In the genomic region with DNA sequence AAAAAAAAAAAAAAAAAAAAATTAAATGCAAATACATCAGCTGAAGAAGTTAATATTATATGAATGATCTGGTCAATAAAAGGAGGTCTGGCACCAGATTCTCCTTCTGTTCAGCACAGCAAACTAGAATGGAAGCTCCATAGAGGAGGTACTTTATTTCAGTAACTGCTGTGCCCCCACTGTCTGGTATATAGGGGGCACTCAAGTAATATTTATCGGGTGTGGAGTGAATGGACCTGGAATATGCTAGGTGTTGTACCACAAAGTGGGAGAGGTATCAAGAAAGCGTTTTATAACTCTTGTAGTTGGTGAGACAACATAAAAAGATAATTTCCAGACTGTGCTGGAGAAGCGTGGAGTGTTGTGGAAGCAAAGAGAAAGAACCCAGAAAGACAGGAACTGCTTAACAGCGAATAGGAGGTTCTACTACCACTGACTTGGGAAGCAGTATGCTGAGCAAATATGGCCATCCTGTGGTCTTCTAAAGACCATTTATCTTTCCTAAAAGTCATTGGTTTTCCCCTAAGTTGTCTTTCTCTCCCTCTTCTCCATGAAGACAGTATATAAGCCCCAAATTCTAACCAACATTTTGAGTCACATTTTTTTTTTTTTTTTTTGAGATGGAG, we compare ENCODE assay signal across 1 cellular context.
TF ChIP-seq lines count a peak whose summit lies in the region.

No MANE protein-coding gene starts in this region.

TF ChIP-seq in GM12878, 131 proteins besides CTCF, POLR2A, EP300 and RAD21 (continued from another document):
- TF ChIP-seq, protein P1, sequence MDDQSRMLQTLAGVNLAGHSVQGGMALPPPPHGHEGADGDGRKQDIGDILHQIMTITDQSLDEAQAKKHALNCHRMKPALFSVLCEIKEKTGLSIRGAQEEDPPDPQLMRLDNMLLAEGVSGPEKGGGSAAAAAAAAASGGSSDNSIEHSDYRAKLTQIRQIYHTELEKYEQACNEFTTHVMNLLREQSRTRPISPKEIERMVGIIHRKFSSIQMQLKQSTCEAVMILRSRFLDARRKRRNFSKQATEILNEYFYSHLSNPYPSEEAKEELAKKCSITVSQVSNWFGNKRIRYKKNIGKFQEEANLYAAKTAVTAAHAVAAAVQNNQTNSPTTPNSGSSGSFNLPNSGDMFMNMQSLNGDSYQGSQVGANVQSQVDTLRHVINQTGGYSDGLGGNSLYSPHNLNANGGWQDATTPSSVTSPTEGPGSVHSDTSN (IDR thresholded peaks at IDR 0.05; ENCODE audit: insufficient replicate concordance, low read depth, low read length): no peak
- TF ChIP-seq NR2C1 (IDR thresholded peaks at IDR 0.05): no peak
- no peak for TF ChIP-seq CREB1 (IDR thresholded peaks at IDR 0.05; ENCODE audit: low read depth)
- TF ChIP-seq ATF7 (IDR thresholded peaks at IDR 0.05; ENCODE audit: low read depth): no peak
- TF ChIP-seq HDAC2 (IDR thresholded peaks at IDR 0.05): no peak
- no peak for TF ChIP-seq MTA3 (IDR thresholded peaks at IDR 0.05; ENCODE audit: borderline replicate concordance, low read length)
- TF ChIP-seq JUND (IDR thresholded peaks at IDR 0.05; ENCODE audit: low read depth, low read length): no peak
- TF ChIP-seq SMAD5 (IDR thresholded peaks at IDR 0.05; ENCODE audit: low read depth): no peak
- no peak for TF ChIP-seq CBFB (IDR thresholded peaks at IDR 0.05; ENCODE audit: low read depth)
- TF ChIP-seq, protein P2, sequence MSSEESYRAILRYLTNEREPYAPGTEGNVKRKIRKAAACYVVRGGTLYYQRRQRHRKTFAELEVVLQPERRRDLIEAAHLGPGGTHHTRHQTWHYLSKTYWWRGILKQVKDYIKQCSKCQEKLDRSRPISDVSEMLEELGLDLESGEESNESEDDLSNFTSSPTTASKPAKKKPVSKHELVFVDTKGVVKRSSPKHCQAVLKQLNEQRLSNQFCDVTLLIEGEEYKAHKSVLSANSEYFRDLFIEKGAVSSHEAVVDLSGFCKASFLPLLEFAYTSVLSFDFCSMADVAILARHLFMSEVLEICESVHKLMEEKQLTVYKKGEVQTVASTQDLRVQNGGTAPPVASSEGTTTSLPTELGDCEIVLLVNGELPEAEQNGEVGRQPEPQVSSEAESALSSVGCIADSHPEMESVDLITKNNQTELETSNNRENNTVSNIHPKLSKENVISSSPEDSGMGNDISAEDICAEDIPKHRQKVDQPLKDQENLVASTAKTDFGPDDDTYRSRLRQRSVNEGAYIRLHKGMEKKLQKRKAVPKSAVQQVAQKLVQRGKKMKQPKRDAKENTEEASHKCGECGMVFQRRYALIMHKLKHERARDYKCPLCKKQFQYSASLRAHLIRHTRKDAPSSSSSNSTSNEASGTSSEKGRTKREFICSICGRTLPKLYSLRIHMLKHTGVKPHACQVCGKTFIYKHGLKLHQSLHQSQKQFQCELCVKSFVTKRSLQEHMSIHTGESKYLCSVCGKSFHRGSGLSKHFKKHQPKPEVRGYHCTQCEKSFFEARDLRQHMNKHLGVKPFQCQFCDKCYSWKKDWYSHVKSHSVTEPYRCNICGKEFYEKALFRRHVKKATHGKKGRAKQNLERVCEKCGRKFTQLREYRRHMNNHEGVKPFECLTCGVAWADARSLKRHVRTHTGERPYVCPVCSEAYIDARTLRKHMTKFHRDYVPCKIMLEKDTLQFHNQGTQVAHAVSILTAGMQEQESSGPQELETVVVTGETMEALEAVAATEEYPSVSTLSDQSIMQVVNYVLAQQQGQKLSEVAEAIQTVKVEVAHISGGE (CRISPR knock-in tag; IDR thresholded peaks at IDR 0.05): no peak
- no peak for TF ChIP-seq ZNF384 (IDR thresholded peaks at IDR 0.05; ENCODE audit: borderline replicate concordance, low read depth, low read length)
- no peak for TF ChIP-seq SIX5 (IDR thresholded peaks at IDR 0.05; ENCODE audit: low read depth, low read length, severe bottlenecking)
- TF ChIP-seq RUNX3 (IDR thresholded peaks at IDR 0.05; ENCODE audit: low read length): no peak
- no peak; the same call in 1 of the 2 replicates for TF ChIP-seq SMC3 (IDR thresholded peaks at IDR 0.05; ENCODE audit: borderline replicate concordance, low read length)
- TF ChIP-seq ESRRA (IDR thresholded peaks at IDR 0.05; ENCODE audit: low read length): no peak
